ENCODE assay signal across 7 cellular contexts in genomic region chr10:124106241-124106905, GRCh38. TPM values are rescaled to one million over a fixed set of nuclear protein-coding genes. Genes with fewer than 3 reads are reported as not detected.
A peak's percentile ranks its signal among the peaks of the same experiment; 100 is the strongest.
DNase-seq lines count a peak whose midpoint lies in the region; ATAC-seq and TF ChIP-seq lines count a peak whose summit lies in the region.

No MANE protein-coding gene starts in this region.

- peaks cover 0 to 4% of the 10 kb centered on the region in 2 donors for H3K27me3 ChIP-seq in left lung
- H3K27me3 ChIP-seq in neuronal stem cell (ENCODE audit: control insufficient read depth in 3 of 3, insufficient read depth in 3 of 3, low read depth in 1 of 3, low read length in 3 of 3): peaks cover 0 to 15% (median 0%) of the 10 kb centered on the region in 3 experiments

- H3K36me3 ChIP-seq in left lung: no peaks in the 10 kb centered on the region
- no peaks in the 10 kb centered on the region for H3K36me3 ChIP-seq in neuronal stem cell (replicated peaks in 1 of 2; ENCODE audit: control insufficient read depth in 2 of 2, insufficient read depth in 2 of 2, low read length in 2 of 2)

- DNase-seq in left lung (peak in 1 of 2 donors; percentile 61), middle frontal gyrus (ENCODE audit: extremely low spot score, low spot score) (no peak), neuronal stem cell (ENCODE audit: low spot score) (no peak), iPS-NIHi7 (ENCODE audit: extremely low spot score) (no peak)

- H2BK15ac ChIP-seq in neuronal stem cell (ENCODE audit: low read length): no peak overlapping the region

- H3K9me3 ChIP-seq in left lung (no peaks in the 10 kb centered on the region), neuronal stem cell (replicated peaks in 1 of 2; ENCODE audit: control insufficient read depth in 2 of 2, insufficient read depth in 1 of 2, low read depth in 1 of 2, low read length in 2 of 2) (no peaks in the 10 kb centered on the region)

- no peak for TF ChIP-seq CTCF in VCaP (conservative IDR thresholded peaks at IDR 0.05)
- TF ChIP-seq CTCF in left lung (IDR thresholded peaks at IDR 0.05): no peak

- no peak overlapping the region for H3K14ac ChIP-seq in neuronal stem cell (ENCODE audit: low read length)

- H3K27ac ChIP-seq in VCaP (peak overlapping the region; percentile 9; the same call in 1 of the 2 replicates), left lung (peak overlapping the region; percentile 45 to 51), neuronal stem cell (replicated peaks; ENCODE audit: low read length) (no peak overlapping the region)

- no peak overlapping the region for H3K4me2 ChIP-seq in neuronal stem cell (ENCODE audit: insufficient read depth, low read length, poor library complexity, severe bottlenecking)

- H3K9ac ChIP-seq in neuronal stem cell (ENCODE audit: low read depth, low read length, poor library complexity): no peak overlapping the region

- no peak overlapping the region for H4K8ac ChIP-seq in neuronal stem cell (ENCODE audit: low read depth, low read length)

- peaks cover 9 to 25% of the 10 kb centered on the region in 2 donors for H3K4me1 ChIP-seq in left lung
- peaks cover 9 to 17% of the 10 kb centered on the region in 2 donors for H3K4me1 ChIP-seq in neuronal stem cell (ENCODE audit: control insufficient read depth in 2 of 2, insufficient read depth in 1 of 2, low read depth in 1 of 2, low read length in 2 of 2)

- ATAC-seq in GM19043 (IDR thresholded peaks at IDR 0.05; ENCODE audit: low read depth, unreplicated experiment) (peak; percentile 86), HG02970 (IDR thresholded peaks at IDR 0.05; ENCODE audit: low FRiP score, unreplicated experiment) (peak; percentile 69), left lung (peak; percentile 86)

- no peak overlapping the region for H3K23ac ChIP-seq in neuronal stem cell (ENCODE audit: low read depth, low read length, poor library complexity)

- no peak overlapping the region for H2BK12ac ChIP-seq in neuronal stem cell (ENCODE audit: low read length)

- intact Hi-C loops in left lung (cut with DNase I): no loop called here

- H3K4ac ChIP-seq in neuronal stem cell (ENCODE audit: low read length): no peak overlapping the region

- H3K79me1 ChIP-seq in neuronal stem cell (ENCODE audit: low read depth, low read length): no peaks in the 10 kb centered on the region

- H2AFZ ChIP-seq in neuronal stem cell (ENCODE audit: low read length): no peak overlapping the region

- WGBS in neuronal stem cell (ENCODE audit: extremely low coverage in 2 of 2, insufficient read length in 2 of 2, insufficient replicate concordance in 1 of 2), 2 donors: no CpG with 5 or more reads among the region's 10 CpGs

- no peak overlapping the region for H4K91ac ChIP-seq in neuronal stem cell (ENCODE audit: low read depth, low read length, poor library complexity)

- H3K18ac ChIP-seq in neuronal stem cell (ENCODE audit: low read length): no peak overlapping the region

- H3K4me3 ChIP-seq in left lung: no peak overlapping the region
- no peak overlapping the region for H3K4me3 ChIP-seq in neuronal stem cell (ENCODE audit: low read length in 2 of 2)

- H2BK5ac ChIP-seq in neuronal stem cell (ENCODE audit: low read length): no peak overlapping the region

- no peak overlapping the region for H2AK5ac ChIP-seq in neuronal stem cell (ENCODE audit: low read depth, low read length)

- H2BK120ac ChIP-seq in neuronal stem cell (ENCODE audit: low read depth, low read length): no peak overlapping the region

RNA-seq across cellular contexts. Expression of gene CHST15, which starts 13.0 kb away (rescaled TPM):
- total RNA-seq in left lung: 10 to 100 TPM; 30.3 to 53.3 TPM
- polyA plus RNA-seq in neuronal stem cell (2013, experiment 1 of 2): 0.42 TPM
- polyA plus RNA-seq in neuronal stem cell (2013, experiment 2 of 2): 0.43 TPM
